29 cellular contexts compared by ENCODE assay signal in genomic region chr2:45319683-45320082, GRCh38.
"Had no signal": no experiment of that assay in that cellular context is flagged by ENCODE, and none has a peak within 500 bp of the region (broad histone marks: within the 10 kb centered on the region; RNA-seq: fewer than 3 reads in every experiment).

No MANE protein-coding gene starts in this region.

- H3K9ac ChIP-seq: neural progenitor cell, parathyroid adenoma had no signal

- H2AFZ ChIP-seq: neural progenitor cell, parathyroid adenoma had no signal

- H3K4me2 ChIP-seq: neural progenitor cell had no signal

- H3K4me1 ChIP-seq: neural progenitor cell, parathyroid adenoma, psoas muscle, right lobe of liver, stomach, suprapubic skin, tibial artery, transverse colon, upper lobe of right lung, uterus had no signal

- H3K4me1 Mint-ChIP-seq: natural killer cell; nephron; neural progenitor cell; stimulated activated effector memory CD8-positive, alpha-beta T cell treated with anti-CD3 and anti-CD28 coated beads, Interleukin-12 subunit alpha, Interleukin-12 subunit beta, amount 100 ng/mL, for 72 hours; stimulated activated naive B cell treated with anti-CD40 and anti-IgM and Interleukin-4, amounts not matched to agents 10 μg/mL and 1 μg/mL and 100 μg/mL, for 72 hours had no signal

- H3K27ac Mint-ChIP-seq: naive thymus-derived CD4-positive, alpha-beta T cell; natural killer cell; nephron; neural progenitor cell; progenitor cell of endocrine pancreas; stimulated activated effector memory CD8-positive, alpha-beta T cell treated with anti-CD3 and anti-CD28 coated beads, Interleukin-12 subunit alpha, Interleukin-12 subunit beta, amount 100 ng/mL, for 72 hours; stimulated activated naive CD8-positive, alpha-beta T cell treated with anti-CD3 and anti-CD28 coated beads, Interleukin-15, Interleukin-2, amounts not matched to agents 100 ng/mL and 50 ng/mL, for 24 hours; type B pancreatic cell had no signal

- H3K79me2 ChIP-seq: parathyroid adenoma had no signal

- H3K9me3 ChIP-seq: ovary, right lobe of liver, suprapubic skin, testis, transverse colon, upper lobe of right lung, uterus had no signal

- DNase-seq: naive thymus-derived CD4-positive, alpha-beta T cell; natural killer cell; occipital lobe; ovary; posterior cingulate gyrus; psoas muscle; right cardiac atrium; right lobe of liver; sigmoid colon; small intestine; stimulated activated CD4-positive, alpha-beta T cell treated with anti-CD3 and anti-CD28 coated beads, Interleukin-15, amount 100 ng/mL, for 24 hours; stimulated activated CD4-positive, alpha-beta T cell treated with anti-CD3 and anti-CD28 coated beads, Interleukin-2, amount 100 ng/mL, for 48 hours; stimulated activated CD4-positive, alpha-beta T cell treated with anti-CD3 and anti-CD28 coated beads, Interleukin-4, amount 100 ng/mL, for 24 hours; stimulated activated naive B cell treated with anti-CD40 and anti-IgM and Interleukin-4, amounts not matched to agents 10 μg/mL and 1 μg/mL and 100 μg/mL, for 72 hours; stimulated activated naive CD4-positive, alpha-beta T cell treated with Interleukin-2 at 50 U/mL for 16 hours; stomach; testis; tibial artery; transverse colon; upper lobe of right lung; uterus had no signal

- H3K9me3 Mint-ChIP-seq: stimulated activated effector memory CD8-positive, alpha-beta T cell treated with anti-CD3 and anti-CD28 coated beads, Interleukin-12 subunit alpha, Interleukin-12 subunit beta, amount 100 ng/mL, for 72 hours; stimulated activated naive CD8-positive, alpha-beta T cell treated with anti-CD3 and anti-CD28 coated beads, Interleukin-15, Interleukin-2, amounts not matched to agents 100 ng/mL and 50 ng/mL, for 24 hours had no signal

- H3K27me3 ChIP-seq: neural progenitor cell, ovary, right lobe of liver, sigmoid colon, stomach, suprapubic skin, testis, tibial artery, transverse colon, upper lobe of right lung, uterus had no signal

- H3K4me3 ChIP-seq: neural progenitor cell, ovary, psoas muscle, right lobe of liver, sigmoid colon, stomach, suprapubic skin, testis, tibial artery, transverse colon, upper lobe of right lung, uterus had no signal

- H3K4me3 Mint-ChIP-seq: naive thymus-derived CD4-positive, alpha-beta T cell; natural killer cell; nephron; neural progenitor cell; stimulated activated effector memory CD8-positive, alpha-beta T cell treated with anti-CD3 and anti-CD28 coated beads, Interleukin-12 subunit alpha, Interleukin-12 subunit beta, amount 100 ng/mL, for 72 hours; stimulated activated naive B cell treated with anti-CD40 and anti-IgM and Interleukin-4, amounts not matched to agents 10 μg/mL and 1 μg/mL and 100 μg/mL, for 72 hours; stimulated activated naive CD8-positive, alpha-beta T cell treated with anti-CD3 and anti-CD28 coated beads, Interleukin-15, Interleukin-2, amounts not matched to agents 100 ng/mL and 50 ng/mL, for 24 hours; type B pancreatic cell had no signal

- H3K27ac ChIP-seq: neural progenitor cell, ovary, parathyroid adenoma, psoas muscle, right lobe of liver, sigmoid colon, stomach, suprapubic skin, testis, tibial artery, transverse colon, upper lobe of right lung, uterus had no signal

- H3K36me3 ChIP-seq: neural progenitor cell, ovary, right lobe of liver, sigmoid colon, stomach, suprapubic skin, tibial artery, transverse colon, upper lobe of right lung, uterus had no signal

- H3K36me3 Mint-ChIP-seq: naive thymus-derived CD4-positive, alpha-beta T cell; natural killer cell; neural progenitor cell; stimulated activated effector memory CD8-positive, alpha-beta T cell treated with anti-CD3 and anti-CD28 coated beads, Interleukin-12 subunit alpha, Interleukin-12 subunit beta, amount 100 ng/mL, for 72 hours; type B pancreatic cell had no signal

- ATAC-seq: naive thymus-derived CD4-positive, alpha-beta T cell; natural killer cell; psoas muscle; right cardiac atrium; right lobe of liver; stimulated activated effector memory CD8-positive, alpha-beta T cell treated with anti-CD3 and anti-CD28 coated beads, Interleukin-12 subunit alpha, Interleukin-12 subunit beta, amount 100 ng/mL, for 72 hours; stimulated activated naive B cell treated with anti-CD40 and anti-IgM and Interleukin-4, amounts not matched to agents 10 μg/mL and 1 μg/mL and 100 μg/mL, for 72 hours; upper lobe of right lung had no signal
